19 cellular contexts compared by ENCODE assay signal in the genomic region with DNA sequence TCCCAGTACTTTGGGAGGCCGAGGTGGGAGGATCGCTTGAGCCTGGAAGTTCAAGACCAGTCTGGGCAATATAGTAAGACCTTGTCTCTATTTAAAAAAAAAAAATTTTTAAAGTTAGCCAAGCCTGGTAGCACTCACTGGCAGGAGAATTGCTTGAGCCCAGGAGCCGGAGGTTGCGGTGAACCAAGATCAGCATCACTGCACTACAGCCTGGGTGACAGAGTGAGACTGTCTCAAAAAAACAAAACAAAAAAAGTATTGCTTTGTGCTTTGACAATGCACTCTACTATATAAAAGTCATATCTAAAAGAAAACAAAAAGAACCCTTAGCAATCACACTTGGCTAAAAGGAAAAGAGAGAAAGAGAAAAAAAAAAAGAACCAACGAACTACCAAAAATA.
"Had no signal": no experiment of that assay in that cellular context is flagged by ENCODE, and none has a peak within 500 bp of the region (broad histone marks: within the 10 kb centered on the region; RNA-seq: fewer than 3 reads in every experiment).

No MANE protein-coding gene starts in this region.

- ATAC-seq: left ventricle myocardium superior, right cardiac atrium had no signal

- H3K4me3 ChIP-seq: adrenal gland, coronary artery, prostate gland, stomach, testis, upper lobe of left lung had no signal

- DNase-seq: activated CD4-positive, alpha-beta T cell treated with anti-CD3 and anti-CD28 coated beads for 4 hours; activated naive CD4-positive, alpha-beta T cell treated with Interleukin-2 at 50 U/mL for 16 hours; adrenal gland; foreskin fibroblast; glutamatergic neuron; hypothalamus; left ventricle myocardium superior; mesenchymal stem cell; nephron progenitor cell; right cardiac atrium; small intestine; stimulated activated CD4-positive, alpha-beta T cell treated with anti-CD3 and anti-CD28 coated beads, Interleukin-4, amount 100 ng/mL, for 24 hours; stomach; testis; upper lobe of left lung had no signal

- H3K27ac ChIP-seq: adrenal gland, coronary artery, prostate gland, stomach, testis, upper lobe of left lung had no signal

- H3K4me3 Mint-ChIP-seq: activated T-helper 17 cell treated with anti-CD3 and anti-CD28 coated beads, Interleukin-2, amount 50 U/mL, for 72 hours; nephron progenitor cell; T-helper 1 cell treated with Interleukin-12 subunit alpha and Interleukin-12 subunit beta and Interleukin-4 antibody, amounts not matched to agents 30 μg/mL and 1 μg/mL, for 36 hours had no signal

- H3K4me1 Mint-ChIP-seq: nephron progenitor cell had no signal

- H3K27me3 ChIP-seq: adrenal gland, stomach, testis, upper lobe of left lung had no signal

- H3K36me3 ChIP-seq: adrenal gland, prostate gland, stomach, upper lobe of left lung had no signal

- H3K27me3 Mint-ChIP-seq: activated T-helper 17 cell treated with anti-CD3 and anti-CD28 coated beads, Interleukin-2, amount 50 U/mL, for 72 hours had no signal

- H3K27ac Mint-ChIP-seq: nephron progenitor cell; T-helper 1 cell treated with Interleukin-12 subunit alpha and Interleukin-12 subunit beta and Interleukin-4 antibody, amounts not matched to agents 30 μg/mL and 1 μg/mL, for 36 hours had no signal

- H3K9me3 Mint-ChIP-seq: activated T-helper 17 cell treated with anti-CD3 and anti-CD28 coated beads, Interleukin-2, amount 50 U/mL, for 72 hours; nephron progenitor cell; T-helper 1 cell treated with Interleukin-12 subunit alpha and Interleukin-12 subunit beta and Interleukin-4 antibody, amounts not matched to agents 30 μg/mL and 1 μg/mL, for 36 hours had no signal

- H3K4me1 ChIP-seq: adrenal gland, prostate gland, upper lobe of left lung had no signal
